Comparison of ENCODE assay signal across 21 cellular contexts in the genomic region with DNA sequence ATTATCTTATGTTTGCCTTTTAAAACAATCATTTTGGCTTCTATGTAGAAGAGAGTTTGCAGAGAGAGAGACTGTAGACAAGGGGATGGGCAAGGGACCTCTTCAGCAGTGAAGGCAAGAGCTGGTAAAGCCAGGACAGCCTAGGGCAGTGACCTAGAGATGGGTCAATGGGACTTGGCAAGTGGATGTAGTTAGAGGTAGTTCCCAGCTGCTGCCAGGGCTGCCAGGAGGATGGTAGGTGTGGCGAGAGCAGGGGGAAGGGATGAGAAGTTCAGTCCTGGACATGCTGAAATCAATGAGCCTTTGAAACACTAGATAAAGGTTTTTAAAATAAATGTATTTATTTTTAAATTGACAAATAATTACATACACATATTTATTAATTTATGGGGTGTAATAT. TPM values are rescaled to one million over a fixed set of nuclear protein-coding genes. Genes with fewer than 3 reads are reported as not detected.
DNase-seq lines count a peak whose midpoint lies in the region; ATAC-seq and TF ChIP-seq lines count a peak whose summit lies in the region.
"Had no signal": no experiment of that assay in that cellular context is flagged by ENCODE, and none has a peak within 500 bp of the region (broad histone marks: within the 10 kb centered on the region; RNA-seq: fewer than 3 reads in every experiment).

No MANE protein-coding gene starts in this region.

- ATAC-seq in activated CD4-positive, alpha-beta T cell treated with anti-CD3 and anti-CD28 coated beads for 36 hours = no peak
- peak; percentile 96 for ATAC-seq in left lobe of liver
- no peak for ATAC-seq in GM18520 (IDR thresholded peaks at IDR 0.05; ENCODE audit: unreplicated experiment)
- ATAC-seq: CD8-positive, alpha-beta T cell; GM12878 had no signal

- H3K9me3 Mint-ChIP-seq in activated CD4-positive, alpha-beta T cell treated with anti-CD3 and anti-CD28 coated beads, Interleukin-2, amount 10 ng/mL, durations not matched to agents 24 days and 14 days = no peaks in the 10 kb centered on the region
- no peaks in the 10 kb centered on the region for H3K9me3 Mint-ChIP-seq in activated CD4-positive, alpha-beta T cell treated with anti-CD3 and anti-CD28 coated beads for 36 hours (ENCODE audit: low read depth)
- H3K9me3 Mint-ChIP-seq: CD8-positive, alpha-beta T cell had no signal

- DNase-seq in activated CD4-positive, alpha-beta T cell treated with anti-CD3 and anti-CD28 coated beads, Interleukin-2, amount 10 ng/mL, durations not matched to agents 24 days and 14 days = peak; percentile 22
- no peak for DNase-seq in activated CD4-positive, alpha-beta T cell treated with anti-CD3 and anti-CD28 coated beads for 36 hours
- no peak for DNase-seq in RWPE1 (ENCODE audit: low spot score)
- peak; percentile 91 for DNase-seq in left lobe of liver (ENCODE audit: low spot score)
- no peak for DNase-seq in T-helper 2 cell
- DNase-seq: Caco-2; CD4-positive, CD25-positive, alpha-beta regulatory T cell; CD8-positive, alpha-beta T cell; DMS 273 treated with DMSO at 0.1 percent for 48 hours; DMS79; EL; GDM1; HFFc6 had no signal

- TF ChIP-seq CTCF in RWPE1 (conservative IDR thresholded peaks at IDR 0.05; ENCODE audit: low read depth) = no peak

- no peak overlapping the region for H3K27ac Mint-ChIP-seq in activated CD4-positive, alpha-beta T cell treated with anti-CD3 and anti-CD28 coated beads, Interleukin-2, amount 10 ng/mL, durations not matched to agents 24 days and 14 days
- H3K27ac Mint-ChIP-seq in activated CD4-positive, alpha-beta T cell treated with anti-CD3 and anti-CD28 coated beads for 36 hours = no peak overlapping the region
- H3K27ac Mint-ChIP-seq: B cell; CD4-positive, CD25-positive, alpha-beta regulatory T cell; CD8-positive, alpha-beta T cell; GM23338; HFFc6 had no signal

- POLR2A ChIA-PET in activated CD4-positive, alpha-beta T cell treated with anti-CD3 and anti-CD28 coated beads for 36 hours (lab: Charles Lee) = no interaction called here
- POLR2A ChIA-PET in RWPE1 (lab: Yijun Ruan, JAX; ENCODE audit: low non-redundant PET) = no interaction called here

- intact Hi-C loops in activated CD4-positive, alpha-beta T cell treated with anti-CD3 and anti-CD28 coated beads, Interleukin-2, amount 10 ng/mL, durations not matched to agents 24 days and 14 days (cut with micrococcal nuclease) = no loop called here
- intact Hi-C loops in activated CD4-positive, alpha-beta T cell treated with anti-CD3 and anti-CD28 coated beads for 36 hours (cut with DNase I, micrococcal nuclease) = no loop called here

- H3K4me3 Mint-ChIP-seq in activated CD4-positive, alpha-beta T cell treated with anti-CD3 and anti-CD28 coated beads, Interleukin-2, amount 10 ng/mL, durations not matched to agents 24 days and 14 days = no peak overlapping the region
- no peak overlapping the region for H3K4me3 Mint-ChIP-seq in activated CD4-positive, alpha-beta T cell treated with anti-CD3 and anti-CD28 coated beads for 36 hours
- H3K4me3 Mint-ChIP-seq: B cell; CD4-positive, CD25-positive, alpha-beta regulatory T cell; CD8-positive, alpha-beta T cell; GM23338; HFFc6 had no signal

- H3K36me3 Mint-ChIP-seq in activated CD4-positive, alpha-beta T cell treated with anti-CD3 and anti-CD28 coated beads, Interleukin-2, amount 10 ng/mL, durations not matched to agents 24 days and 14 days (ENCODE audit: low read depth) = no peaks in the 10 kb centered on the region
- no peaks in the 10 kb centered on the region for H3K36me3 Mint-ChIP-seq in activated CD4-positive, alpha-beta T cell treated with anti-CD3 and anti-CD28 coated beads for 36 hours (ENCODE audit: low read depth)
- H3K36me3 Mint-ChIP-seq: CD8-positive, alpha-beta T cell had no signal

- CTCF ChIA-PET in activated CD4-positive, alpha-beta T cell treated with anti-CD3 and anti-CD28 coated beads for 36 hours (lab: Charles Lee) = no interaction called here
- CTCF ChIA-PET in RWPE1 (lab: Yijun Ruan, JAX) = interaction anchor here (0.5 kb wide), 1 partner anchor 115 kb away, joined by 3 read pairs; no protein-coding TSS in a partner anchor

- H3K27ac ChIP-seq in RWPE1 = peak overlapping the region; percentile 85
- H3K27ac ChIP-seq: 22Rv1, BLaER1, C4-2B had no signal

- peaks cover 2% of the 10 kb centered on the region for H3K27me3 Mint-ChIP-seq in activated CD4-positive, alpha-beta T cell treated with anti-CD3 and anti-CD28 coated beads, Interleukin-2, amount 10 ng/mL, durations not matched to agents 24 days and 14 days
- H3K27me3 Mint-ChIP-seq in activated CD4-positive, alpha-beta T cell treated with anti-CD3 and anti-CD28 coated beads for 36 hours = peaks cover 14% of the 10 kb centered on the region
- H3K27me3 Mint-ChIP-seq: CD4-positive, CD25-positive, alpha-beta regulatory T cell had no signal

- H3K4me1 Mint-ChIP-seq in activated CD4-positive, alpha-beta T cell treated with anti-CD3 and anti-CD28 coated beads, Interleukin-2, amount 10 ng/mL, durations not matched to agents 24 days and 14 days = no peaks in the 10 kb centered on the region
- no peaks in the 10 kb centered on the region for H3K4me1 Mint-ChIP-seq in activated CD4-positive, alpha-beta T cell treated with anti-CD3 and anti-CD28 coated beads for 36 hours
- H3K4me1 Mint-ChIP-seq: B cell; CD4-positive, CD25-positive, alpha-beta regulatory T cell; GM23338 had no signal

RNA-seq across cellular contexts. Expression of a gene that starts 6.4 kb away (rescaled TPM):
- not detected in 2 replicates for total RNA-seq in activated CD4-positive, alpha-beta T cell treated with anti-CD3 and anti-CD28 coated beads, Interleukin-2, amount 10 ng/mL, durations not matched to agents 24 days and 14 days
- not detected for total RNA-seq in activated CD4-positive, alpha-beta T cell treated with anti-CD3 and anti-CD28 coated beads for 36 hours
- total RNA-seq in left lobe of liver = not detected
- total RNA-seq: B cell; Caco-2; CD4-positive, CD25-positive, alpha-beta regulatory T cell; CD8-positive, alpha-beta T cell; GM12878; GM23338; H4; HFFc6 had no signal

RNA-seq across cellular contexts. Expression of a gene that starts 29.8 kb away (rescaled TPM):
- total RNA-seq in activated CD4-positive, alpha-beta T cell treated with anti-CD3 and anti-CD28 coated beads, Interleukin-2, amount 10 ng/mL, durations not matched to agents 24 days and 14 days = not detected in 2 replicates
- total RNA-seq in activated CD4-positive, alpha-beta T cell treated with anti-CD3 and anti-CD28 coated beads for 36 hours = not detected
- total RNA-seq in left lobe of liver = not detected
- total RNA-seq: B cell; Caco-2; CD4-positive, CD25-positive, alpha-beta regulatory T cell; CD8-positive, alpha-beta T cell; GM12878; GM23338; H4; HFFc6 had no signal

RNA-seq across cellular contexts. Expression of a gene that starts 32.3 kb away (rescaled TPM):
- total RNA-seq in activated CD4-positive, alpha-beta T cell treated with anti-CD3 and anti-CD28 coated beads, Interleukin-2, amount 10 ng/mL, durations not matched to agents 24 days and 14 days = not detected in 2 replicates
- under 1 TPM in 1 of 2 experiments, not detected in 1; 0.07 TPM for total RNA-seq in activated CD4-positive, alpha-beta T cell treated with anti-CD3 and anti-CD28 coated beads for 36 hours
- total RNA-seq in left lobe of liver = not detected
- total RNA-seq: B cell; Caco-2; CD4-positive, CD25-positive, alpha-beta regulatory T cell; CD8-positive, alpha-beta T cell; GM23338; H4; HFFc6 had no signal

RNA-seq across cellular contexts. Expression of a gene that starts 43.3 kb away (rescaled TPM):
- total RNA-seq in activated CD4-positive, alpha-beta T cell treated with anti-CD3 and anti-CD28 coated beads, Interleukin-2, amount 10 ng/mL, durations not matched to agents 24 days and 14 days = not detected in 2 replicates
- not detected for total RNA-seq in activated CD4-positive, alpha-beta T cell treated with anti-CD3 and anti-CD28 coated beads for 36 hours
- total RNA-seq in left lobe of liver = not detected
- total RNA-seq: B cell; Caco-2; CD4-positive, CD25-positive, alpha-beta regulatory T cell; CD8-positive, alpha-beta T cell; GM12878; GM23338; H4; HFFc6 had no signal

Comparison
In these comparisons a context has a peak if more than half of its experiments do, and no peak if none do; other contexts are left out.
1. DNase-seq: peak in activated CD4-positive, alpha-beta T cell treated with anti-CD3 and anti-CD28 coated beads, Interleukin-2, amount 10 ng/mL, durations not matched to agents 24 days and 14 days (single experiment) and left lobe of liver (single experiment); none in activated CD4-positive, alpha-beta T cell treated with anti-CD3 and anti-CD28 coated beads for 36 hours (single experiment), RWPE1 (single experiment) and T-helper 2 cell (0 of 5).